ENCODE assay signal across 1 cellular context in the genomic region with DNA sequence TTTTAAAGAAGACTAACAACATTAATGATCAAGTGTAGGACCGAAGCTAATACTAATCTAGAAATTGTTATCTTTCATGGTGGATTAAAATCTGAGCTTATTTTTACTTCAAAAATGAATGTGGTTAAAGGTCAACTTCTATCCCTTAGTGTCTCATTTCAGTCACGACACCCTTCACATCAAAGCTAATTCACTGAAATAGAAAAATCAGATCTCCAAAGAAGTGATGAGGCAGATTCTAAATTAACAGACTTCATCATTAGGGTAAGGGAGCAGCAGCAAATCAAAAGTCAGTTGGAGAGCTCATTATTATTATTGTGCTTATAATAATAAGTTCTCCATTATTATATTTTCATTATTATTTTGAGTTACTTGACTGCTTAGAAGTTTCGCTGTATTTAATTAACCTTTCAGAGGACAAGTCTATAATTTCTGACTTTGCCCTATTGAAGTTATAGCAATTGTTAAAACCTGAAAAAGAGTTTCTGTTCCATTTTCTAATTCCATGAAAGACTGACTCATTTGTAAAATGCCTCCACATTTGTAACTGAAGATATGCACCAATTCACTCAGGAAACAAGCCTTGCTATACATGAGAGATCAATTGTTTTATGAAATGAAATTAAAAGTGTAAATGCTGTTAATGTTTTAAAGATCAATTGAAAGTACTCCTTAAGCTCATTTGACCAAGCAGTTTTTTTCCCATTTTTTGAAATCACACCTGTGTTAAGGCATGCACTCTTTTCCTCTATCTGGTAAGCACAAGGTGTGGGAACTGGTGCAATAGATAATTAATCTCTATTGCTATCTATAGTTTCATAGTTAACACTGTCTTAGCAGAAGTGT.
TF ChIP-seq lines count a peak whose summit lies in the region.

No MANE protein-coding gene starts in this region.

TF ChIP-seq in GM12878, 131 proteins besides CTCF, POLR2A, EP300 and RAD21 (continued from another document and continues in another):
- TF ChIP-seq NBN (IDR thresholded peaks at IDR 0.05): peak; percentile 65; the same call in 1 of the 2 replicates
- no peak for TF ChIP-seq CBX5 (IDR thresholded peaks at IDR 0.05; ENCODE audit: low read depth)
- peak; percentile 48 for TF ChIP-seq SMAD1 (IDR thresholded peaks at IDR 0.05; ENCODE audit: low read depth, partially characterized antibody)
- TF ChIP-seq POLR2AphosphoS5 (IDR thresholded peaks at IDR 0.05; ENCODE audit: low read length): no peak
- TF ChIP-seq TBL1XR1 (IDR thresholded peaks at IDR 0.05; ENCODE audit: low read depth, low read length): no peak
- no peak for TF ChIP-seq ZNF24 (IDR thresholded peaks at IDR 0.05)
- peak; percentile 91 for TF ChIP-seq BMI1 (IDR thresholded peaks at IDR 0.05; ENCODE audit: borderline replicate concordance)
- TF ChIP-seq MTA2 (IDR thresholded peaks at IDR 0.05; ENCODE audit: low read depth): peak; percentile 100
- TF ChIP-seq, protein P1, sequence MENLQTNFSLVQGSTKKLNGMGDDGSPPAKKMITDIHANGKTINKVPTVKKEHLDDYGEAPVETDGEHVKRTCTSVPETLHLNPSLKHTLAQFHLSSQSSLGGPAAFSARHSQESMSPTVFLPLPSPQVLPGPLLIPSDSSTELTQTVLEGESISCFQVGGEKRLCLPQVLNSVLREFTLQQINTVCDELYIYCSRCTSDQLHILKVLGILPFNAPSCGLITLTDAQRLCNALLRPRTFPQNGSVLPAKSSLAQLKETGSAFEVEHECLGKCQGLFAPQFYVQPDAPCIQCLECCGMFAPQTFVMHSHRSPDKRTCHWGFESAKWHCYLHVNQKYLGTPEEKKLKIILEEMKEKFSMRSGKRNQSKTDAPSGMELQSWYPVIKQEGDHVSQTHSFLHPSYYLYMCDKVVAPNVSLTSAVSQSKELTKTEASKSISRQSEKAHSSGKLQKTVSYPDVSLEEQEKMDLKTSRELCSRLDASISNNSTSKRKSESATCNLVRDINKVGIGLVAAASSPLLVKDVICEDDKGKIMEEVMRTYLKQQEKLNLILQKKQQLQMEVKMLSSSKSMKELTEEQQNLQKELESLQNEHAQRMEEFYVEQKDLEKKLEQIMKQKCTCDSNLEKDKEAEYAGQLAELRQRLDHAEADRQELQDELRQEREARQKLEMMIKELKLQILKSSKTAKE (IDR thresholded peaks at IDR 0.05; ENCODE audit: low read depth, poor library complexity, severe bottlenecking): peak; percentile 60
- TF ChIP-seq FOXM1 (IDR thresholded peaks at IDR 0.05; ENCODE audit: low read depth, low read length): no peak
- no peak for TF ChIP-seq TCF3 (IDR thresholded peaks at IDR 0.05; ENCODE audit: borderline replicate concordance, insufficient read depth, low read depth, low read length)
- TF ChIP-seq, protein P2, sequence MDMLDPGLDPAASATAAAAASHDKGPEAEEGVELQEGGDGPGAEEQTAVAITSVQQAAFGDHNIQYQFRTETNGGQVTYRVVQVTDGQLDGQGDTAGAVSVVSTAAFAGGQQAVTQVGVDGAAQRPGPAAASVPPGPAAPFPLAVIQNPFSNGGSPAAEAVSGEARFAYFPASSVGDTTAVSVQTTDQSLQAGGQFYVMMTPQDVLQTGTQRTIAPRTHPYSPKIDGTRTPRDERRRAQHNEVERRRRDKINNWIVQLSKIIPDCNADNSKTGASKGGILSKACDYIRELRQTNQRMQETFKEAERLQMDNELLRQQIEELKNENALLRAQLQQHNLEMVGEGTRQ (IDR thresholded peaks at IDR 0.05; ENCODE audit: borderline replicate concordance, low read depth, low read length): no peak
- 0 out of 2 replicates have a peak, but pooled peaks have one; percentile 11 for TF ChIP-seq ZNF687 (IDR thresholded peaks at IDR 0.05)
- TF ChIP-seq IKZF2 (IDR thresholded peaks at IDR 0.05): peak; percentile 97 to 98
- TF ChIP-seq RFX5 (IDR thresholded peaks at IDR 0.05; ENCODE audit: low read depth, low read length): no peak
- TF ChIP-seq, protein P3, sequence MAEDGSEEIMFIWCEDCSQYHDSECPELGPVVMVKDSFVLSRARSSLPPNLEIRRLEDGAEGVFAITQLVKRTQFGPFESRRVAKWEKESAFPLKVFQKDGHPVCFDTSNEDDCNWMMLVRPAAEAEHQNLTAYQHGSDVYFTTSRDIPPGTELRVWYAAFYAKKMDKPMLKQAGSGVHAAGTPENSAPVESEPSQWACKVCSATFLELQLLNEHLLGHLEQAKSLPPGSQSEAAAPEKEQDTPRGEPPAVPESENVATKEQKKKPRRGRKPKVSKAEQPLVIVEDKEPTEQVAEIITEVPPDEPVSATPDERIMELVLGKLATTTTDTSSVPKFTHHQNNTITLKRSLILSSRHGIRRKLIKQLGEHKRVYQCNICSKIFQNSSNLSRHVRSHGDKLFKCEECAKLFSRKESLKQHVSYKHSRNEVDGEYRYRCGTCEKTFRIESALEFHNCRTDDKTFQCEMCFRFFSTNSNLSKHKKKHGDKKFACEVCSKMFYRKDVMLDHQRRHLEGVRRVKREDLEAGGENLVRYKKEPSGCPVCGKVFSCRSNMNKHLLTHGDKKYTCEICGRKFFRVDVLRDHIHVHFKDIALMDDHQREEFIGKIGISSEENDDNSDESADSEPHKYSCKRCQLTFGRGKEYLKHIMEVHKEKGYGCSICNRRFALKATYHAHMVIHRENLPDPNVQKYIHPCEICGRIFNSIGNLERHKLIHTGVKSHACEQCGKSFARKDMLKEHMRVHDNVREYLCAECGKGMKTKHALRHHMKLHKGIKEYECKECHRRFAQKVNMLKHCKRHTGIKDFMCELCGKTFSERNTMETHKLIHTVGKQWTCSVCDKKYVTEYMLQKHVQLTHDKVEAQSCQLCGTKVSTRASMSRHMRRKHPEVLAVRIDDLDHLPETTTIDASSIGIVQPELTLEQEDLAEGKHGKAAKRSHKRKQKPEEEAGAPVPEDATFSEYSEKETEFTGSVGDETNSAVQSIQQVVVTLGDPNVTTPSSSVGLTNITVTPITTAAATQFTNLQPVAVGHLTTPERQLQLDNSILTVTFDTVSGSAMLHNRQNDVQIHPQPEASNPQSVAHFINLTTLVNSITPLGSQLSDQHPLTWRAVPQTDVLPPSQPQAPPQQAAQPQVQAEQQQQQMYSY (CRISPR knock-in tag; IDR thresholded peaks at IDR 0.05): no peak
- no peak for TF ChIP-seq HDAC2 (IDR thresholded peaks at IDR 0.05)
- no peak for TF ChIP-seq KLF5 (IDR thresholded peaks at IDR 0.05; ENCODE audit: partially characterized antibody)
- peak; percentile 90 for TF ChIP-seq ZNF217 (IDR thresholded peaks at IDR 0.05)
- no peak for TF ChIP-seq ZNF207 (IDR thresholded peaks at IDR 0.05; ENCODE audit: borderline replicate concordance)
- TF ChIP-seq ZNF384 (IDR thresholded peaks at IDR 0.05; ENCODE audit: borderline replicate concordance, low read depth, low read length): no peak
- TF ChIP-seq E4F1 (IDR thresholded peaks at IDR 0.05; ENCODE audit: borderline replicate concordance, partially characterized antibody): no peak
- no peak for TF ChIP-seq HDAC6 (IDR thresholded peaks at IDR 0.05; ENCODE audit: unreplicated experiment)
- 0 out of 2 replicates have a peak, but pooled peaks have one; percentile 15 for TF ChIP-seq ZSCAN29 (IDR thresholded peaks at IDR 0.05)
- TF ChIP-seq TAF1 (IDR thresholded peaks at IDR 0.05; ENCODE audit: borderline replicate concordance, low read depth, low read length): no peak
- TF ChIP-seq ATF7 (IDR thresholded peaks at IDR 0.05; ENCODE audit: low read depth): peak; percentile 85
- TF ChIP-seq GATAD2B (conservative IDR thresholded peaks at IDR 0.05; ENCODE audit: low read depth): peak; percentile 94
- 0 out of 2 replicates have a peak, but pooled peaks have one; percentile 34 for TF ChIP-seq SMARCA5 (IDR thresholded peaks at IDR 0.05)
- no peak for TF ChIP-seq RBBP5 (conservative IDR thresholded peaks at IDR 0.05)
- 0 out of 2 replicates have a peak, but pooled peaks have one; percentile 20 for TF ChIP-seq MYB (IDR thresholded peaks at IDR 0.05; ENCODE audit: borderline replicate concordance, low read depth, low read length)
- no peak for TF ChIP-seq YY1 (IDR thresholded peaks at IDR 0.05; ENCODE audit: low read depth, low read length)
- peak; percentile 54; the same call in 1 of the 2 replicates for TF ChIP-seq MXI1 (IDR thresholded peaks at IDR 0.05; ENCODE audit: low read depth, low read length)
- peak; percentile 89 for TF ChIP-seq CUX1 (IDR thresholded peaks at IDR 0.05; ENCODE audit: insufficient replicate concordance, low read depth, low read length)
- TF ChIP-seq CBX3 (IDR thresholded peaks at IDR 0.05; ENCODE audit: borderline replicate concordance, low read depth): no peak
- peak; percentile 95 for TF ChIP-seq IKZF1 (conservative IDR thresholded peaks at IDR 0.05)
- TF ChIP-seq BHLHE40 (IDR thresholded peaks at IDR 0.05; ENCODE audit: borderline replicate concordance in 1 of 2, low read depth in 2 of 2, low read length in 1 of 2): peak; percentile 50 to 70; a peak in 2 of 4 replicates
